1 cellular context compared by ENCODE assay signal in the genomic region with DNA sequence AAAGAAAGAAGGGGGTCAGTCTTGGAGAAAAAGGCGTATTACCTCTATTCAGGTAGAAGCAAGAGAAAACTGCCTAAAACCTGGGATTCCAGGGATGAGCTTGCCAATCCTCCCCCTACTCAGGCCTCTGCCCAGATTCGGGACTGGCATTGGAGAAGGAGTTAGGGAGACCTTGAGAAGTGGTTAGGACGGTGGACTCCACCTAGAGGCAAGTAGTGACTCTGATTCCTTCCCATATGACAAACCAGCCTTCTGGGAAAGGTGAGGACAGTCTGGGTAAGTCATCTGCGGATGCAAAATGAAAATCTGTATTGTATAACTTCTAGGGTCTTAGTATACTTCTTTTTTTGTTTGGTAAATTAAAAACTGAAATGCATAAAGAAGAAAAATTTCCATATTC.
TF ChIP-seq lines count a peak whose summit lies in the region.

No MANE protein-coding gene starts in this region.

TF ChIP-seq in GM12878, 131 proteins besides CTCF, POLR2A, EP300 and RAD21:
- TF ChIP-seq PAX8 (IDR thresholded peaks at IDR 0.05) (no peak), IKZF2 (IDR thresholded peaks at IDR 0.05) (no peak), EED (IDR thresholded peaks at IDR 0.05; ENCODE audit: low read depth) (0 out of 2 replicates have a peak, but pooled peaks have one; percentile 29)
- TF ChIP-seq, protein P1, sequence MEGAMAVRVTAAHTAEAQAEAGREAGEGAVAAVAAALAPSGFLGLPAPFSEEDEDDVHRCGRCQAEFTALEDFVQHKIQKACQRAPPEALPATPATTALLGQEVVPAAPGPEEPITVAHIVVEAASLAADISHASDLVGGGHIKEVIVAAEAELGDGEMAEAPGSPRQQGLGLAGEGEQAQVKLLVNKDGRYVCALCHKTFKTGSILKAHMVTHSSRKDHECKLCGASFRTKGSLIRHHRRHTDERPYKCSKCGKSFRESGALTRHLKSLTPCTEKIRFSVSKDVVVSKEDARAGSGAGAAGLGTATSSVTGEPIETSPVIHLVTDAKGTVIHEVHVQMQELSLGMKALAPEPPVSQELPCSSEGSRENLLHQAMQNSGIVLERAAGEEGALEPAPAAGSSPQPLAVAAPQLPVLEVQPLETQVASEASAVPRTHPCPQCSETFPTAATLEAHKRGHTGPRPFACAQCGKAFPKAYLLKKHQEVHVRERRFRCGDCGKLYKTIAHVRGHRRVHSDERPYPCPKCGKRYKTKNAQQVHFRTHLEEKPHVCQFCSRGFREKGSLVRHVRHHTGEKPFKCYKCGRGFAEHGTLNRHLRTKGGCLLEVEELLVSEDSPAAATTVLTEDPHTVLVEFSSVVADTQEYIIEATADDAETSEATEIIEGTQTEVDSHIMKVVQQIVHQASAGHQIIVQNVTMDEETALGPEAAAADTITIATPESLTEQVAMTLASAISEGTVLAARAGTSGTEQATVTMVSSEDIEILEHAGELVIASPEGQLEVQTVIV (IDR thresholded peaks at IDR 0.05; ENCODE audit: borderline replicate concordance, partially characterized antibody) = no peak
